ENCODE assay signal across 21 cellular contexts in the genomic region with DNA sequence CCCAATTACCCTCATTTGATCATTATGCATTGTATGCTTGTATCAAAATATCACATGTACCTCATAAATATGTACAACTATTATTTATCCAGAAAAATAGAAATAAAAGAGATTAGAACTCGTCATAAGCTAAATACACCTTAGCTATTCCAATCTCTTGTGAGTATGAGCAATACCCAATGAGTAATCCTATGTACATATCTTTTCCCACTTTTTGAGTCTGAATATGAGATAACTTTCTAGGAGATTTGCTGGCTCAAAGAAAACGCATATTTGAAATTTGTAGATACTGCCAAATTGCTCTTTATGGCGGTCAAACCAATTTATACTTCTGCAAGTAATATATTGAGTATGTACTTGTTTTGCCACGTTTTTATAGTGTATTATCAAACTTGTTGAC. TPM values are rescaled to one million over a fixed set of nuclear protein-coding genes. Genes with fewer than 3 reads are reported as not detected.
DNase-seq lines count a peak whose midpoint lies in the region; ATAC-seq, FAIRE-seq and TF ChIP-seq lines count a peak whose summit lies in the region.
"Had no signal": no experiment of that assay in that cellular context is flagged by ENCODE, and none has a peak within 500 bp of the region (broad histone marks: within the 10 kb centered on the region; RNA-seq: fewer than 3 reads in every experiment).

No MANE protein-coding gene starts in this region.

- H3K36me3 ChIP-seq in H7 (replicated peaks; ENCODE audit: control insufficient read depth, insufficient read depth, low read length) (no peaks in the 10 kb centered on the region), tibial nerve (peaks cover 0 to 8% (median 0%) of the 10 kb centered on the region in 3 donors), GM23338 (ENCODE audit: insufficient read depth) (no peaks in the 10 kb centered on the region)
- H3K36me3 ChIP-seq: MG63, Peyer's patch had no signal

- peaks cover 97% of the 10 kb centered on the region for H3K79me2 ChIP-seq in GM23338 (replicated peaks; ENCODE audit: insufficient read depth)

- H3K4me3 ChIP-seq in fibroblast of the aortic adventitia (ENCODE audit: low read depth, low read length), result no peak overlapping the region
- H3K4me3 ChIP-seq in H7 (ENCODE audit: insufficient read depth, low read depth, low read length), result no peak overlapping the region
- H3K4me3 ChIP-seq in tibial nerve, result no peak overlapping the region
- H3K4me3 ChIP-seq in GM23338, result no peak overlapping the region
- H3K4me3 ChIP-seq: MG63, Peyer's patch, SJCRH30 had no signal

- peaks cover 0 to 23% (median 4%) of the 10 kb centered on the region in 4 donors for H3K4me1 ChIP-seq in tibial nerve
- no peaks in the 10 kb centered on the region for H3K4me1 ChIP-seq in GM23338 (ENCODE audit: insufficient read depth)
- H3K4me1 ChIP-seq: SJCRH30 had no signal

- TF ChIP-seq EP300 in tibial nerve (IDR thresholded peaks at IDR 0.05), result no peak

- WGBS in tibial nerve, 2 donors, result 89 to 90% methylated on average over 4 of the region's 4 CpGs

- H3K9me3 ChIP-seq in tibial nerve, result no peaks in the 10 kb centered on the region
- H3K9me3 ChIP-seq: MG63, Peyer's patch, SJCRH30 had no signal

- TF ChIP-seq CTCF in D721Med (IDR thresholded peaks at IDR 0.05; ENCODE audit: insufficient read depth, missing control alignments) (no peak), fibroblast of the aortic adventitia (IDR thresholded peaks at IDR 0.05; ENCODE audit: insufficient read depth, low read length) (no peak), tibial nerve (IDR thresholded peaks at IDR 0.05) (no peak), GM23338 (conservative IDR thresholded peaks at IDR 0.05; ENCODE audit: low read depth in 2 of 2) (no peak)

- no peaks in the 10 kb centered on the region for H3F3A ChIP-seq in GM23338 (replicated peaks; ENCODE audit: low read depth)

- no peak for TF ChIP-seq POLR2A in tibial nerve (IDR thresholded peaks at IDR 0.05)

- H3K9me2 ChIP-seq in GM23338 (ENCODE audit: insufficient read depth), result no peaks in the 10 kb centered on the region

- no peak overlapping the region for H3K27ac Mint-ChIP-seq in GM23338

- no peak overlapping the region for H3K4me2 ChIP-seq in GM23338

- H3K36me3 Mint-ChIP-seq in GM23338 (ENCODE audit: low read depth), result peaks cover 23% of the 10 kb centered on the region

- H4K20me1 ChIP-seq in GM23338 (replicated peaks; ENCODE audit: insufficient read depth), result peaks cover 7% of the 10 kb centered on the region

- H3K27me3 ChIP-seq in H7 (ENCODE audit: control insufficient read depth, insufficient read depth, low read length), result no peaks in the 10 kb centered on the region
- no peaks in the 10 kb centered on the region for H3K27me3 ChIP-seq in tibial nerve
- no peaks in the 10 kb centered on the region for H3K27me3 ChIP-seq in GM23338 (ENCODE audit: insufficient read depth)
- H3K27me3 ChIP-seq: MG63, Peyer's patch, SJCRH30 had no signal

- H3K27ac ChIP-seq in tibial nerve (no peak overlapping the region), GM23338 (ENCODE audit: low read depth) (no peak overlapping the region)
- H3K27ac ChIP-seq: Peyer's patch, SJCRH30 had no signal

- no peak overlapping the region for H3K4me3 Mint-ChIP-seq in GM23338

- peak; percentile 6 for FAIRE-seq in D721Med (lab: Jason Lieb, UNC)
- peak; percentile 63 for FAIRE-seq in TTC549 (lab: Jason Lieb, UNC)

- H3K27me3 Mint-ChIP-seq in GM23338 (ENCODE audit: insufficient read depth, low read depth, poor library complexity), result no peaks in the 10 kb centered on the region

- DNase-seq in D721Med (ENCODE audit: insufficient read length, low spot score), result no peak
- peak; percentile 54 for DNase-seq in NCI-H226
- DNase-seq in fibroblast of the aortic adventitia (ENCODE audit: low read depth), result peak; percentile 34
- DNase-seq in H7, result no peak
- DNase-seq in activated CD8-positive, alpha-beta memory T cell treated with anti-CD3 and anti-CD28 coated beads for 24 hours, result no peak
- DNase-seq in tibial nerve (ENCODE audit: low spot score in 2 of 2), result no peak
- no peak for DNase-seq in GM23338 (ENCODE audit: low spot score)
- DNase-seq: 8988T, Calu3, KBM-7, MG63, NCI-H2029 treated with DMSO at 0.1 percent for 48 hours, NCI-H2227 treated with DMSO at 0.1 percent for 48 hours, NCI-H510A, NCI-H69, Peyer's patch, SJCRH30 had no signal

- ATAC-seq in GM23338, result no peak
- ATAC-seq: Right ventricle myocardium inferior had no signal

- H3K4me1 Mint-ChIP-seq in GM23338, result peaks cover 11% of the 10 kb centered on the region

- H2AFZ ChIP-seq in GM23338, result no peak overlapping the region

- peaks cover 15% of the 10 kb centered on the region for H3K9me3 Mint-ChIP-seq in GM23338

TF ChIP-seq in GM23338, 12 proteins besides CTCF, POLR2A, EP300 and RAD21:
- TF ChIP-seq CREB1 (CRISPR knock-in tag; IDR thresholded peaks at IDR 0.05; ENCODE audit: low read depth) (no peak), STAT1 (IDR thresholded peaks at IDR 0.05; ENCODE audit: unreplicated experiment) (no peak)
- TF ChIP-seq, protein P1, sequence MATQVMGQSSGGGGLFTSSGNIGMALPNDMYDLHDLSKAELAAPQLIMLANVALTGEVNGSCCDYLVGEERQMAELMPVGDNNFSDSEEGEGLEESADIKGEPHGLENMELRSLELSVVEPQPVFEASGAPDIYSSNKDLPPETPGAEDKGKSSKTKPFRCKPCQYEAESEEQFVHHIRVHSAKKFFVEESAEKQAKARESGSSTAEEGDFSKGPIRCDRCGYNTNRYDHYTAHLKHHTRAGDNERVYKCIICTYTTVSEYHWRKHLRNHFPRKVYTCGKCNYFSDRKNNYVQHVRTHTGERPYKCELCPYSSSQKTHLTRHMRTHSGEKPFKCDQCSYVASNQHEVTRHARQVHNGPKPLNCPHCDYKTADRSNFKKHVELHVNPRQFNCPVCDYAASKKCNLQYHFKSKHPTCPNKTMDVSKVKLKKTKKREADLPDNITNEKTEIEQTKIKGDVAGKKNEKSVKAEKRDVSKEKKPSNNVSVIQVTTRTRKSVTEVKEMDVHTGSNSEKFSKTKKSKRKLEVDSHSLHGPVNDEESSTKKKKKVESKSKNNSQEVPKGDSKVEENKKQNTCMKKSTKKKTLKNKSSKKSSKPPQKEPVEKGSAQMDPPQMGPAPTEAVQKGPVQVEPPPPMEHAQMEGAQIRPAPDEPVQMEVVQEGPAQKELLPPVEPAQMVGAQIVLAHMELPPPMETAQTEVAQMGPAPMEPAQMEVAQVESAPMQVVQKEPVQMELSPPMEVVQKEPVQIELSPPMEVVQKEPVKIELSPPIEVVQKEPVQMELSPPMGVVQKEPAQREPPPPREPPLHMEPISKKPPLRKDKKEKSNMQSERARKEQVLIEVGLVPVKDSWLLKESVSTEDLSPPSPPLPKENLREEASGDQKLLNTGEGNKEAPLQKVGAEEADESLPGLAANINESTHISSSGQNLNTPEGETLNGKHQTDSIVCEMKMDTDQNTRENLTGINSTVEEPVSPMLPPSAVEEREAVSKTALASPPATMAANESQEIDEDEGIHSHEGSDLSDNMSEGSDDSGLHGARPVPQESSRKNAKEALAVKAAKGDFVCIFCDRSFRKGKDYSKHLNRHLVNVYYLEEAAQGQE (IDR thresholded peaks at IDR 0.05; ENCODE audit: unreplicated experiment), result no peak

RNA-seq across cellular contexts. Expression of a gene that starts 24.1 kb away (rescaled TPM):
- total RNA-seq in fibroblast of the aortic adventitia (ENCODE audit: low replicate concordance), result 55.8 and 77.9 TPM in 2 replicates
- 65.8 and 69.7 TPM in 2 replicates for total RNA-seq in H7 (2014; rRNA removed; shearing (Covaris generic))
- 10 to 100 TPM; 39.0 to 57.3 (median 54.4) TPM for total RNA-seq in tibial nerve
- total RNA-seq in GM23338 (2014; rRNA removed; shearing (Covaris generic)), result 50.9 and 77.0 TPM in 2 replicates
- polyA plus RNA-seq in GM23338 (2016; fragmentation: Nextera tagmentation; extraction: Ambion mirVana), result 58.9 and 59.7 TPM in 2 replicates

RNA-seq across cellular contexts. Expression of a gene that starts 43.9 kb away (rescaled TPM):
- total RNA-seq in fibroblast of the aortic adventitia (ENCODE audit: low replicate concordance) (1.7 and 8.3 TPM in 2 replicates), tibial nerve (1 to 10 TPM; 1.5 to 4.8 (median 3.1) TPM)
- total RNA-seq in H7 (2014; rRNA removed; shearing (Covaris generic)), result 0.90 and 1.1 TPM in 2 replicates
- total RNA-seq in GM23338 (2014; rRNA removed; shearing (Covaris generic)), result 13.2 and 16.5 TPM in 2 replicates
- polyA plus RNA-seq in GM23338 (2016; fragmentation: Nextera tagmentation; extraction: Ambion mirVana), result 12.1 and 13.2 TPM in 2 replicates
- total RNA-seq: G401, H4 had no signal

Comparison
In these comparisons a context has a peak if more than half of its experiments do, and no peak if none do; other contexts are left out.
1. DNase-seq: peak in NCI-H226 (single experiment) and fibroblast of the aortic adventitia (single experiment); none in D721Med (single experiment), H7 (single experiment), activated CD8-positive, alpha-beta memory T cell treated with anti-CD3 and anti-CD28 coated beads for 24 hours (single experiment), tibial nerve (0 of 2) and GM23338 (single experiment).